In genomic region chr12:1479645-1480044, GRCh38 we compare ENCODE assay signal across 1 cellular context.
TF ChIP-seq lines count a peak whose summit lies in the region.

No MANE protein-coding gene starts in this region.

TF ChIP-seq in IMR-90, 13 proteins besides CTCF, POLR2A, EP300 and RAD21:
- no peak for TF ChIP-seq RFX5 (IDR thresholded peaks at IDR 0.05; ENCODE audit: low read depth, low read length)
- TF ChIP-seq MXI1 (IDR thresholded peaks at IDR 0.05; ENCODE audit: borderline replicate concordance, low read depth, low read length), result no peak
- TF ChIP-seq FOS (IDR thresholded peaks at IDR 0.05; ENCODE audit: low read depth, low read length), result no peak
